In genomic region chr10:102462512-102463054, GRCh38 we compare ENCODE assay signal across 1 cellular context.
TF ChIP-seq lines count a peak whose summit lies in the region.

No MANE protein-coding gene starts in this region.

TF ChIP-seq in HepG2, 621 proteins besides CTCF, POLR2A, EP300 and RAD21:
- peak; percentile 27; the same call in 1 of the 2 replicates for TF ChIP-seq UBTF (CRISPR knock-in tag; IDR thresholded peaks at IDR 0.05)
- TF ChIP-seq FOXC1 (CRISPR knock-in tag; IDR thresholded peaks at IDR 0.05; ENCODE audit: borderline replicate concordance), result no peak
- no peak for TF ChIP-seq AKNA (CRISPR knock-in tag; IDR thresholded peaks at IDR 0.05; ENCODE audit: borderline replicate concordance)
- TF ChIP-seq MTA1 (CRISPR knock-in tag; IDR thresholded peaks at IDR 0.05; ENCODE audit: borderline replicate concordance), result no peak
- TF ChIP-seq RFX1 (IDR thresholded peaks at IDR 0.05), result no peak
- no peak for TF ChIP-seq ZNF414 (CRISPR knock-in tag; IDR thresholded peaks at IDR 0.05)
- 0 out of 2 replicates have a peak, but pooled peaks have one; percentile 11 for TF ChIP-seq ERF (CRISPR knock-in tag; IDR thresholded peaks at IDR 0.05)
- TF ChIP-seq ZKSCAN5 (CRISPR knock-in tag; IDR thresholded peaks at IDR 0.05), result no peak
- no peak for TF ChIP-seq EEA1 (CRISPR knock-in tag; IDR thresholded peaks at IDR 0.05; ENCODE audit: borderline replicate concordance)
- TF ChIP-seq HOXD1 (CRISPR knock-in tag; IDR thresholded peaks at IDR 0.05), result no peak
- TF ChIP-seq HDAC1 (CRISPR knock-in tag; IDR thresholded peaks at IDR 0.05), result peak; percentile 37; the same call in 1 of the 2 replicates
- 0 out of 2 replicates have a peak, but pooled peaks have one; percentile 54 for TF ChIP-seq CCDC6 (CRISPR knock-in tag; IDR thresholded peaks at IDR 0.05)
- no peak for TF ChIP-seq GPBP1L1 (CRISPR knock-in tag; IDR thresholded peaks at IDR 0.05)
- no peak; the same call in 1 of the 2 replicates for TF ChIP-seq ZNF816 (CRISPR knock-in tag; IDR thresholded peaks at IDR 0.05; ENCODE audit: borderline replicate concordance)
- no peak for TF ChIP-seq NR2F6 (IDR thresholded peaks at IDR 0.05)
- TF ChIP-seq NR2F6 (CRISPR knock-in tag; IDR thresholded peaks at IDR 0.05), result no peak
- peak; percentile 5; the same call in 1 of the 2 replicates for TF ChIP-seq AHDC1 (CRISPR knock-in tag; IDR thresholded peaks at IDR 0.05; ENCODE audit: borderline replicate concordance)
- no peak for TF ChIP-seq MTA3 (CRISPR knock-in tag; IDR thresholded peaks at IDR 0.05)
